In genomic region chr11:43269229-43269928, GRCh38 we compare ENCODE assay signal across 20 cellular contexts. TPM values are rescaled to one million over a fixed set of nuclear protein-coding genes. Genes with fewer than 3 reads are reported as not detected.
DNase-seq lines count a peak whose midpoint lies in the region; ATAC-seq, FAIRE-seq and TF ChIP-seq lines count a peak whose summit lies in the region.
"Had no signal": no experiment of that assay in that cellular context is flagged by ENCODE, and none has a peak within 500 bp of the region (broad histone marks: within the 10 kb centered on the region; RNA-seq: fewer than 3 reads in every experiment).

No MANE protein-coding gene starts in this region.

- no peaks in the 10 kb centered on the region for H3K36me3 ChIP-seq in astrocyte (ENCODE audit: insufficient read depth, low read length)
- no peaks in the 10 kb centered on the region for H3K36me3 ChIP-seq in iPS-18a (ENCODE audit: control insufficient read depth, low read depth, low read length)
- no peaks in the 10 kb centered on the region for H3K36me3 ChIP-seq in spleen
- no peaks in the 10 kb centered on the region for H3K36me3 ChIP-seq in suprapubic skin

- H3K4me1 Mint-ChIP-seq in astrocyte (ENCODE audit: low read depth, unreplicated experiment), result no peaks in the 10 kb centered on the region
- H3K4me1 Mint-ChIP-seq: activated B cell treated with CpG ODN at 0.5 μM for 24 hours; activated naive CD4-positive, alpha-beta T cell treated with anti-CD3 and anti-CD28 coated beads, Interleukin-2, amount 50 U/mL, for 24 hours had no signal

- H3K4me3 Mint-ChIP-seq in astrocyte (ENCODE audit: unreplicated experiment), result no peak overlapping the region
- H3K4me3 Mint-ChIP-seq: activated B cell treated with CpG ODN at 0.5 μM for 24 hours; activated naive CD4-positive, alpha-beta T cell treated with anti-CD3 and anti-CD28 coated beads, Interleukin-2, amount 50 U/mL, for 24 hours had no signal

- H4K20me1 ChIP-seq in astrocyte (ENCODE audit: insufficient read depth, low read length), result no peaks in the 10 kb centered on the region

- DNase-seq in NCI-H82 (lab: John Stamatoyannopoulos, UW) (peak; percentile 45), NCI-H82 treated with DMSO at 0.1 percent for 48 hours (lab: John Stamatoyannopoulos, UW; ENCODE audit: unreplicated experiment) (no peak), astrocyte (ENCODE audit: low read depth) (no peak), spleen (peak; percentile 70), suprapubic skin (ENCODE audit: low spot score in 2 of 2) (no peak), H4 (ENCODE audit: low spot score) (no peak)
- DNase-seq: activated B cell treated with CpG ODN at 0.5 μM for 24 hours; activated CD8-positive, alpha-beta memory T cell treated with anti-CD3 and anti-CD28 coated beads, Interleukin-2, amount 50 U/mL, for 48 hours; central memory CD4-positive, alpha-beta T cell; GM23248; hippocampal formation; NCI-H187 treated with DMSO at 0.1 percent for 48 hours; occipital lobe; OCI-M1; SW 1271 had no signal

- no peaks in the 10 kb centered on the region for H3K36me3 Mint-ChIP-seq in astrocyte (ENCODE audit: low read depth, unreplicated experiment)
- H3K36me3 Mint-ChIP-seq: activated naive CD4-positive, alpha-beta T cell treated with anti-CD3 and anti-CD28 coated beads, Interleukin-2, amount 50 U/mL, for 24 hours had no signal

- no peaks in the 10 kb centered on the region for H3K27me3 Mint-ChIP-seq in astrocyte (ENCODE audit: low read depth, unreplicated experiment)

- H3K9me3 ChIP-seq in astrocyte (ENCODE audit: insufficient read depth, low read depth, low read length), result no peaks in the 10 kb centered on the region
- no peaks in the 10 kb centered on the region for H3K9me3 ChIP-seq in iPS-18a (ENCODE audit: control insufficient read depth, low read depth, low read length)
- H3K9me3 ChIP-seq in spleen, result peaks cover 0 to 3% (median 0%) of the 10 kb centered on the region in 8 donors
- no peaks in the 10 kb centered on the region for H3K9me3 ChIP-seq in suprapubic skin

- H3K27me3 ChIP-seq in astrocyte (ENCODE audit: insufficient read depth, low read length), result no peaks in the 10 kb centered on the region
- no peaks in the 10 kb centered on the region for H3K27me3 ChIP-seq in iPS-18a (ENCODE audit: control insufficient read depth, insufficient read depth, low read length)
- peaks cover 0 to 4% (median 0%) of the 10 kb centered on the region in 7 donors for H3K27me3 ChIP-seq in spleen (replicated peaks in 1 of 7)
- H3K27me3 ChIP-seq in suprapubic skin, result no peaks in the 10 kb centered on the region

- no peak for TF ChIP-seq POLR2A in spleen (IDR thresholded peaks at IDR 0.05)
- TF ChIP-seq POLR2A in suprapubic skin (IDR thresholded peaks at IDR 0.05), result no peak

- WGBS in spleen, 5 donors, result 41 to 53% (median 45%) methylated on average over 16 of the region's 16 CpGs
- WGBS in suprapubic skin, result 75% methylated on average over 16 of the region's 16 CpGs

- no peak overlapping the region for H3K9ac ChIP-seq in astrocyte (ENCODE audit: low read length)
- no peak overlapping the region for H3K9ac ChIP-seq in iPS-18a (ENCODE audit: low read length)
- H3K9ac ChIP-seq: GM23248 had no signal

- H3K79me2 ChIP-seq in astrocyte (ENCODE audit: insufficient read depth, low read length), result no peaks in the 10 kb centered on the region

- H3K27ac Mint-ChIP-seq in astrocyte (ENCODE audit: unreplicated experiment), result no peak overlapping the region
- H3K27ac Mint-ChIP-seq: activated B cell treated with CpG ODN at 0.5 μM for 24 hours; activated naive CD4-positive, alpha-beta T cell treated with anti-CD3 and anti-CD28 coated beads, Interleukin-2, amount 50 U/mL, for 24 hours had no signal

- FAIRE-seq in astrocyte (lab: Jason Lieb, UNC), result no peak
- FAIRE-seq: GM18507 had no signal

- TF ChIP-seq CTCF in astrocyte (IDR thresholded peaks at IDR 0.05; ENCODE audit: insufficient read depth, low read depth, low read length) (no peak), spleen (IDR thresholded peaks at IDR 0.05 in 8 of 11, conservative IDR thresholded peaks at IDR 0.05 in 3 of 11) (no peak), suprapubic skin (IDR thresholded peaks at IDR 0.05) (no peak)

- peaks cover 5% of the 10 kb centered on the region for H3K9me3 Mint-ChIP-seq in astrocyte (ENCODE audit: unreplicated experiment)
- H3K9me3 Mint-ChIP-seq: activated naive CD4-positive, alpha-beta T cell treated with anti-CD3 and anti-CD28 coated beads, Interleukin-2, amount 50 U/mL, for 24 hours had no signal

- intact Hi-C loops in spleen (cut with DNase I; ENCODE audit: low total_unique reads), result no loop called here

- H3K4me3 ChIP-seq in astrocyte (ENCODE audit: insufficient read depth, low read depth, low read length) (no peak overlapping the region), iPS-18a (ENCODE audit: low read length) (peak overlapping the region; percentile 20), spleen (no peak overlapping the region), suprapubic skin (no peak overlapping the region)
- H3K4me3 ChIP-seq: GM23248, lung had no signal

- H3K27ac ChIP-seq in astrocyte (ENCODE audit: low read depth, low read length) (no peak overlapping the region), iPS-18a (ENCODE audit: low read length) (no peak overlapping the region), spleen (peak overlapping the region in 3 of 8 donors; percentile 7 to 28 (median 28)), suprapubic skin (no peak overlapping the region)
- H3K27ac ChIP-seq: GM23248 had no signal

- H3K4me2 ChIP-seq in astrocyte (ENCODE audit: low read length), result peak overlapping the region; percentile 30

- H2AFZ ChIP-seq in astrocyte (ENCODE audit: low read depth, low read length), result peak overlapping the region; percentile 71
- H2AFZ ChIP-seq: GM23248 had no signal

- no peak for ATAC-seq in GM18517 (IDR thresholded peaks at IDR 0.05; ENCODE audit: unreplicated experiment)

- H3K4me1 ChIP-seq in astrocyte (ENCODE audit: insufficient read depth, low read length), result no peaks in the 10 kb centered on the region
- peaks cover 5% of the 10 kb centered on the region for H3K4me1 ChIP-seq in iPS-18a (ENCODE audit: control insufficient read depth, low read depth, low read length)
- H3K4me1 ChIP-seq in spleen, result peaks cover 0 to 4% (median 0%) of the 10 kb centered on the region in 6 donors
- H3K4me1 ChIP-seq in suprapubic skin, result no peaks in the 10 kb centered on the region

- no peak for TF ChIP-seq EP300 in suprapubic skin (IDR thresholded peaks at IDR 0.05)

RNA-seq across cellular contexts. Expression of gene API5, which starts 42.4 kb away (rescaled TPM):
- total RNA-seq in astrocyte, result 101 and 118 TPM in 2 replicates
- total RNA-seq in spleen, result 100 to 1,000 TPM in 2 of 7 donors, 10 to 100 TPM in 5; 72.9 to 110 (median 85.5) TPM
- 10 to 100 TPM; 28.2 to 42.2 (median 35.0) TPM for polyA plus RNA-seq in spleen
- total RNA-seq in suprapubic skin, result 10 to 100 TPM; 50.1 to 69.7 (median 61.9) TPM
- 96.6 and 125 TPM in 2 replicates for total RNA-seq in H4 (2014; rRNA removed; shearing (Covaris generic))

Comparison
In these comparisons a context has a peak if more than half of its experiments do, and no peak if none do; other contexts are left out.
1. DNase-seq: peak in NCI-H82 (single experiment) and spleen (single experiment); none in NCI-H82 treated with DMSO at 0.1 percent for 48 hours (single experiment), astrocyte (single experiment), suprapubic skin (0 of 2) and H4 (single experiment).